1 cellular context compared by ENCODE assay signal in genomic region chr3:53846851-53847155, GRCh38.
TF ChIP-seq lines count a peak whose summit lies in the region.

No MANE protein-coding gene starts in this region.

TF ChIP-seq in IMR-90, 13 proteins besides CTCF, POLR2A, EP300 and RAD21 (continued from another document):
- no peak for TF ChIP-seq ELK1 (IDR thresholded peaks at IDR 0.05; ENCODE audit: borderline replicate concordance, low read depth, low read length)
- no peak for TF ChIP-seq MAFK (IDR thresholded peaks at IDR 0.05; ENCODE audit: low read depth, low read length)
- TF ChIP-seq NFE2L2 (IDR thresholded peaks at IDR 0.05; ENCODE audit: low read depth, low read length), result no peak
- no peak for TF ChIP-seq FOS (IDR thresholded peaks at IDR 0.05; ENCODE audit: low read depth, low read length)
- no peak for TF ChIP-seq CHD1 (IDR thresholded peaks at IDR 0.05; ENCODE audit: low read depth, low read length)
- TF ChIP-seq MAZ (IDR thresholded peaks at IDR 0.05; ENCODE audit: borderline replicate concordance, low read depth, low read length), result no peak
- TF ChIP-seq USF2 (IDR thresholded peaks at IDR 0.05; ENCODE audit: low read depth, low read length), result no peak
